In genomic region chr15:70470556-70471191, GRCh38 we compare ENCODE assay signal across 28 cellular contexts.
A peak's percentile ranks its signal among the peaks of the same experiment; 100 is the strongest.
DNase-seq lines count a peak whose midpoint lies in the region; ATAC-seq, FAIRE-seq and TF ChIP-seq lines count a peak whose summit lies in the region.
"Had no signal": no experiment of that assay in that cellular context is flagged by ENCODE, and none has a peak within 500 bp of the region (broad histone marks: within the 10 kb centered on the region; RNA-seq: fewer than 3 reads in every experiment).

No MANE protein-coding gene starts in this region.

- FAIRE-seq in GM12892 (lab: Jason Lieb, UNC), result peak; percentile 17

- no peaks in the 10 kb centered on the region for H3F3A ChIP-seq in neural progenitor cell (ENCODE audit: low read depth)

- H3K4me3 Mint-ChIP-seq in neural progenitor cell, result no peak overlapping the region
- H3K4me3 Mint-ChIP-seq: CD8-positive, alpha-beta T cell; HFFc6; IgD-negative memory B cell had no signal

- H3K27ac Mint-ChIP-seq in neural progenitor cell, result peak overlapping the region; percentile 50
- H3K27ac Mint-ChIP-seq: CD8-positive, alpha-beta T cell; HFFc6; IgD-negative memory B cell had no signal

- H3K9me3 ChIP-seq in neural progenitor cell (ENCODE audit: low read depth), result no peaks in the 10 kb centered on the region
- no peaks in the 10 kb centered on the region for H3K9me3 ChIP-seq in WERI-Rb-1 (ENCODE audit: severe bottlenecking)
- H3K9me3 ChIP-seq: Caco-2, HAP-1, Peyer's patch, SJCRH30 had no signal

- no peak overlapping the region for H3K9ac ChIP-seq in neural progenitor cell
- H3K9ac ChIP-seq: KMS-11 had no signal

- H4K20me1 ChIP-seq in neural progenitor cell (ENCODE audit: low read depth), result no peaks in the 10 kb centered on the region

- H3K4me1 Mint-ChIP-seq in neural progenitor cell, result peaks cover 35% of the 10 kb centered on the region

- peaks cover 11% of the 10 kb centered on the region for H3K4me1 ChIP-seq in neural progenitor cell
- H3K4me1 ChIP-seq: Caco-2, HAP-1 had no signal

- no peaks in the 10 kb centered on the region for H3K36me3 ChIP-seq in neural progenitor cell
- H3K36me3 ChIP-seq in WERI-Rb-1, result no peaks in the 10 kb centered on the region
- H3K36me3 ChIP-seq: HAP-1, Peyer's patch, SJCRH30 had no signal

- TF ChIP-seq CTCF in neural progenitor cell (IDR thresholded peaks at IDR 0.05) (no peak), WERI-Rb-1 (IDR thresholded peaks at IDR 0.05; ENCODE audit: low read depth, low read length) (no peak)

- H3K79me2 ChIP-seq in neural progenitor cell (ENCODE audit: low read depth), result no peaks in the 10 kb centered on the region

- H3K27me3 Mint-ChIP-seq in neural progenitor cell (ENCODE audit: insufficient read depth, low read depth), result peaks cover 18% of the 10 kb centered on the region

- ATAC-seq in HG03039 (IDR thresholded peaks at IDR 0.05; ENCODE audit: unreplicated experiment), result no peak
- ATAC-seq: CD8-positive, alpha-beta T cell; SK-N-SH treated with all-trans-retinoic acid at 6 μM for 48 hours had no signal

- no peak for TF ChIP-seq POLR2A in GM12892 (IDR thresholded peaks at IDR 0.05; ENCODE audit: low read depth, low read length)

- no peak overlapping the region for H3K27ac ChIP-seq in neural progenitor cell
- no peak overlapping the region for H3K27ac ChIP-seq in WERI-Rb-1
- H3K27ac ChIP-seq: HL-60, KMS-11, Peyer's patch, SJCRH30 had no signal

- no peaks in the 10 kb centered on the region for H3K9me3 Mint-ChIP-seq in neural progenitor cell
- H3K9me3 Mint-ChIP-seq: CD8-positive, alpha-beta T cell; HFFc6; IgD-negative memory B cell had no signal

- H3K4me2 ChIP-seq in neural progenitor cell, result no peak overlapping the region
- H3K4me2 ChIP-seq: KMS-11 had no signal

- H3K36me3 Mint-ChIP-seq in neural progenitor cell, result no peaks in the 10 kb centered on the region
- H3K36me3 Mint-ChIP-seq: CD8-positive, alpha-beta T cell; IgD-negative memory B cell had no signal

- no peaks in the 10 kb centered on the region for H3K27me3 ChIP-seq in neural progenitor cell
- no peaks in the 10 kb centered on the region for H3K27me3 ChIP-seq in WERI-Rb-1 (ENCODE audit: insufficient read depth, low read depth, severe bottlenecking)
- H3K27me3 ChIP-seq: Peyer's patch, SJCRH30 had no signal

- DNase-seq in EL (peak; percentile 23), GM12892 (ENCODE audit: insufficient read length) (no peak), RPMI7951 (ENCODE audit: low read depth) (peak; percentile 40), neural progenitor cell (ENCODE audit: low spot score) (no peak), DMS 273 (lab: John Stamatoyannopoulos, UW; ENCODE audit: unreplicated experiment) (no peak), WERI-Rb-1 (no peak)
- no peak for DNase-seq in activated effector memory CD4-positive, alpha-beta T cell treated with anti-CD3 and anti-CD28 coated beads, Interleukin-2, amount 50 U/mL, for 16 hours
- DNase-seq: C1 segment of cervical spinal cord; Caco-2; CD8-positive, alpha-beta T cell; DMS 273 treated with DMSO at 0.1 percent for 48 hours; DMS79; GOT3; HFFc6; NCI-H1092; NCI-H1436 treated with DMSO at 0.1 percent for 48 hours; NCI-H187 treated with DMSO at 0.1 percent for 48 hours; NCI-H2107; NCI-H446 treated with DMSO at 0.1 percent for 48 hours; NCI-H526 treated with DMSO at 0.1 percent for 48 hours; Peyer's patch had no signal

- H2AFZ ChIP-seq in neural progenitor cell (replicated peaks), result no peak overlapping the region

- no peak overlapping the region for H3K4me3 ChIP-seq in neural progenitor cell
- H3K4me3 ChIP-seq in WERI-Rb-1 (ENCODE audit: low read depth, low read length), result no peak overlapping the region
- H3K4me3 ChIP-seq: HAP-1, Peyer's patch, SJCRH30 had no signal

Comparison
In these comparisons a context has a peak if more than half of its experiments do, and no peak if none do; other contexts are left out.
1. DNase-seq: peak in EL (single experiment) and RPMI7951 (single experiment); none in GM12892 (single experiment), neural progenitor cell (single experiment), activated effector memory CD4-positive, alpha-beta T cell treated with anti-CD3 and anti-CD28 coated beads, Interleukin-2, amount 50 U/mL, for 16 hours (single experiment), DMS 273 (single experiment) and WERI-Rb-1 (single experiment).